8 cellular contexts compared by ENCODE assay signal in the genomic region with DNA sequence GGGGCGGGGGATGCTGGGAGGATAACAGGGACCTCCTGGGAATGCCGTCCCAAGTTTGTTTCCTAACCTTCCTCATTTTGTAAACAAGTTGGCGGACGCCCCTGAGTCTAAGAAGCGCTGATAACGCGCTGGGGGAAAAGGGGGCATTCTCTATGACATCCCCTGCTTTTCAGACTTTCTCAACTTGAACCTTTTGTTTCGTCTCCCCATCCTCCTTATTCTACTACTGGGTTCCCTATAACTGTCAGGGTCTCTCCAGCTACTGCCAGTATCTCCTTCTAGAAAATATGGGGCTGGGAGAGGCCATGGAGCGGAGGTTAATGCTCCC. TPM values are rescaled to one million over a fixed set of nuclear protein-coding genes. Genes with fewer than 3 reads are reported as not detected.
A peak's percentile ranks its signal among the peaks of the same experiment; 100 is the strongest.
DNase-seq lines count a peak whose midpoint lies in the region; ATAC-seq, FAIRE-seq and TF ChIP-seq lines count a peak whose summit lies in the region.

No MANE protein-coding gene starts in this region.

- H3K4me1 Mint-ChIP-seq in chondrocyte (ENCODE audit: low read depth), result peaks cover 16% of the 10 kb centered on the region

- no peaks in the 10 kb centered on the region for H3K9me3 ChIP-seq in A549
- no peaks in the 10 kb centered on the region for H3K9me3 ChIP-seq in HUES64 (ENCODE audit: insufficient read depth, low read depth, low read length)
- H3K9me3 ChIP-seq in muscle layer of duodenum (ENCODE audit: control insufficient read depth in 1 of 2, low read length in 2 of 2), result no peaks in the 10 kb centered on the region

- TF ChIP-seq RAD21 in A549 (conservative IDR thresholded peaks at IDR 0.05 in 1 of 2, IDR thresholded peaks at IDR 0.05 in 1 of 2), result no peak

- H3K4me3 Mint-ChIP-seq in chondrocyte (ENCODE audit: unreplicated experiment), result peak overlapping the region; percentile 68

- WGBS in A549 (ENCODE audit: missing lambda C conversion rate), result 23% methylated on average over 9 of the region's 9 CpGs
- 13% methylated on average over 9 of the region's 9 CpGs for WGBS in HUES64

- no peak for FAIRE-seq in A549 (lab: Jason Lieb, UNC)

- peak overlapping the region; percentile 100 for H3K4me3 ChIP-seq in A549
- H3K4me3 ChIP-seq in HUES64 (ENCODE audit: low read length), result peak overlapping the region; percentile 49
- H3K4me3 ChIP-seq in muscle layer of duodenum (ENCODE audit: low read depth in 1 of 2, low read length in 2 of 2), result peak overlapping the region; percentile 56 to 74

- H3K9me3 Mint-ChIP-seq in chondrocyte (ENCODE audit: low read depth), result no peaks in the 10 kb centered on the region

- H3K27ac ChIP-seq in A549 (peak overlapping the region in 1 of 2 experiments; percentile 69; a peak in 1 of 6 replicates), HUES64 (ENCODE audit: low read depth, low read length) (peak overlapping the region; percentile 13; the same call in 1 of the 2 replicates), muscle layer of duodenum (ENCODE audit: low read length) (no peak overlapping the region), RWPE1 (no peak overlapping the region)

- H3K27ac Mint-ChIP-seq in chondrocyte (ENCODE audit: unreplicated experiment), result no peak overlapping the region

- no peaks in the 10 kb centered on the region for H3K36me3 ChIP-seq in HUES64 (ENCODE audit: insufficient read depth, low read length)
- peaks cover 3 to 10% of the 10 kb centered on the region in 2 donors for H3K36me3 ChIP-seq in muscle layer of duodenum (ENCODE audit: control insufficient read depth in 1 of 2, insufficient read depth in 2 of 2, low read length in 2 of 2)

- POLR2A ChIA-PET in A549 (lab: Yijun Ruan, JAX), result interaction anchor here (0.6 to 1.6 kb wide), 3 partner anchors 65 to 178 kb away, joined by 3 to 7 read pairs (median 3); a partner anchor contains a TSS
- POLR2A ChIA-PET in RWPE1 (lab: Yijun Ruan, JAX; ENCODE audit: low non-redundant PET), result no interaction called here

- no peak for TF ChIP-seq POLR2A in A549 (IDR thresholded peaks at IDR 0.05; ENCODE audit: low read length)

- H3K4me2 ChIP-seq in A549, result peak overlapping the region; percentile 100

- H3K27me3 ChIP-seq in HUES64 (ENCODE audit: insufficient read depth, low read length) (peaks cover 39% of the 10 kb centered on the region), muscle layer of duodenum (ENCODE audit: low read depth, low read length) (no peaks in the 10 kb centered on the region)

- no peak for TF ChIP-seq CTCF in A549 (IDR thresholded peaks at IDR 0.05)
- TF ChIP-seq CTCF in chondrocyte (IDR thresholded peaks at IDR 0.05), result no peak
- TF ChIP-seq CTCF in RWPE1 (conservative IDR thresholded peaks at IDR 0.05; ENCODE audit: low read depth), result no peak

- H3K36me3 Mint-ChIP-seq in chondrocyte (ENCODE audit: low read depth), result peaks cover 3% of the 10 kb centered on the region

- H3K27me3 Mint-ChIP-seq in chondrocyte (ENCODE audit: low read depth), result peaks cover 3% of the 10 kb centered on the region

- no peak overlapping the region for H3K9ac ChIP-seq in HUES64 (ENCODE audit: low read depth, low read length)

- no peak; a peak in 2 of 6 replicates for ATAC-seq in A549

- no peak for DNase-seq in A549 (ENCODE audit: low read depth in 1 of 2, low spot score in 1 of 2)
- DNase-seq in chondrocyte (ENCODE audit: low spot score), result peak; percentile 43
- no peak for DNase-seq in RWPE1 (ENCODE audit: low spot score)
- no peak for DNase-seq in NCI-H2107 treated with DMSO at 0.1 percent for 48 hours (lab: John Stamatoyannopoulos, UW; ENCODE audit: unreplicated experiment)
- DNase-seq in NCI-H187 (lab: John Stamatoyannopoulos, UW), result no peak
- DNase-seq in Kasumi-1 (lab: John Stamatoyannopoulos, UW), result no peak

- no peak for TF ChIP-seq EP300 in A549 (IDR thresholded peaks at IDR 0.05)

- no peaks in the 10 kb centered on the region for H3K4me1 ChIP-seq in A549
- H3K4me1 ChIP-seq in HUES64 (ENCODE audit: insufficient read depth, low read length), result no peaks in the 10 kb centered on the region
- H3K4me1 ChIP-seq in muscle layer of duodenum (ENCODE audit: control insufficient read depth in 1 of 2, insufficient read depth in 2 of 2, low read length in 2 of 2), result peaks cover 5 to 21% of the 10 kb centered on the region in 2 donors

- CTCF ChIA-PET in A549 (lab: Yijun Ruan, JAX), result interaction anchor here (2.2 kb wide), 1 partner anchor 66 kb away, joined by 7 read pairs; no protein-coding TSS in a partner anchor
- CTCF ChIA-PET in RWPE1 (lab: Yijun Ruan, JAX), result no interaction called here

TF ChIP-seq in A549, 52 proteins besides CTCF, POLR2A, EP300 and RAD21:
- TF ChIP-seq HOXB5 (CRISPR knock-in tag; IDR thresholded peaks at IDR 0.05) (no peak), FOSB (CRISPR knock-in tag; IDR thresholded peaks at IDR 0.05) (no peak), GATA3 (IDR thresholded peaks at IDR 0.05; ENCODE audit: borderline replicate concordance) (no peak), TFCP2L1 (CRISPR knock-in tag; IDR thresholded peaks at IDR 0.05) (no peak), RCOR1 (IDR thresholded peaks at IDR 0.05; ENCODE audit: low read depth, low read length) (no peak)

RNA-seq across cellular contexts. Expression of a gene that starts 0.7 kb away (rescaled TPM):
- 0.10 and 0.16 TPM in 2 replicates for polyA plus RNA-seq in A549 (2011; rRNA removed)
- polyA plus RNA-seq in A549 (2012; cell fraction: cytosol; rRNA removed), result 0.11 and 0.12 TPM in 2 replicates
- polyA plus RNA-seq in A549 (2012; cell fraction: nucleus; rRNA removed), result 0.16 and 0.17 TPM in 2 replicates
- 0.21 to 0.41 TPM (median 0.25 TPM) in 3 replicates for polyA plus RNA-seq in A549 (2017; fragmentation: RNase III; extraction: RNeasy Plus Mini Kit Qiagen cat#74134 plus additional on column Dnase treatment)
- 0.41 and 0.54 TPM in 2 replicates for polyA minus RNA-seq in A549 (2011; rRNA and poly(A)+ RNA removed)
- polyA plus RNA-seq in HUES64 (2013, experiment 1 of 2), result 0.70 TPM
- 0.76 TPM for polyA plus RNA-seq in HUES64 (2013, experiment 2 of 2)
- total RNA-seq in chondrocyte, result 3.1 to 3.6 TPM (median 3.5 TPM) in 3 replicates

RNA-seq across cellular contexts. Expression of a gene that starts 26.8 kb away (rescaled TPM):
- 0.06 TPM in 1 of 2 replicates, not detected in the other for polyA plus RNA-seq in A549 (2011; rRNA removed)
- not detected in 2 replicates for polyA plus RNA-seq in A549 (2012; cell fraction: cytosol; rRNA removed)
- polyA plus RNA-seq in A549 (2012; cell fraction: nucleus; rRNA removed), result 0.02 TPM in 1 of 2 replicates, not detected in the other
- polyA plus RNA-seq in A549 (2017; fragmentation: RNase III; extraction: RNeasy Plus Mini Kit Qiagen cat#74134 plus additional on column Dnase treatment), result 0.03 TPM in 2 of 3 replicates, not detected in the other
- not detected in 2 replicates for polyA minus RNA-seq in A549 (2011; rRNA and poly(A)+ RNA removed)
- polyA plus RNA-seq in HUES64 (2013, experiment 1 of 2), result not detected
- not detected for polyA plus RNA-seq in HUES64 (2013, experiment 2 of 2)
- not detected in 3 replicates for total RNA-seq in chondrocyte

Comparison
In these comparisons a context has a peak if more than half of its experiments do, and no peak if none do; other contexts are left out.
1. H3K4me3 ChIP-seq: peak in every context shown above with its lines; median percentile 100 in A549; 65 in muscle layer of duodenum; 49 in HUES64.